13 cellular contexts compared by ENCODE assay signal in the genomic region with DNA sequence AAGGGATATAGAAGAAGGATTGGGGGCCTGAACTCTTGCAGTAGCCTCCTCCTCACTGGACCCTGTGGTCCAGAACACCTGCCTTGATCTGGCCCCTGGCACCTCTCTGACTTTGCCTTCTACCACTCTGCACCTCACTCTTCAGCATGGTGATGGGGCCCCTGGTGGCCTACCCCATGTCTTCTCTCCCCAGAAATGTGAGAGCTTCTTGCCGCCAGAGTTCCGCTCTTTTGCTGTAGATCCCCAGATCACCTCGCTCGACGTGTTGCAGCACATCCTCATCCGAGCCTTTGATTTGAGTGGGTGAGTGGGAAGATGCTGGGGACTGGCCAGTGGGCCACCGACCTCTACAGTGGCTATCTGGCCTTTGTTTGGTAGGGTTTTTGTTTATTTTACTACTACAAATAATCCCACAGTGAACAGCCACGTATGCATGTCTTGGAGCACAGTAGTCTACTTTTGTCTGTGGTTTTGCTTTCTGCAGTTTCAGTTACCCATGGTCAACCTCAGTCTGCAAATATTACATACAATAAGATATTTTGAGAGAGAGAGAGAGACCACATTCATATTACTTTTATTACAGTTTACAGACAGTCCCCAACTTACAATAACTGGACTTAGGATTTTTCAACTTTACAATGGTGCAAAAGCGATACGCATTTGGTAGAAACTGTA. TPM values are rescaled to one million over a fixed set of nuclear protein-coding genes. Genes with fewer than 3 reads are reported as not detected.
DNase-seq lines count a peak whose midpoint lies in the region; ATAC-seq and TF ChIP-seq lines count a peak whose summit lies in the region.
"Had no signal": no experiment of that assay in that cellular context is flagged by ENCODE, and none has a peak within 500 bp of the region (broad histone marks: within the 10 kb centered on the region; RNA-seq: fewer than 3 reads in every experiment).

No MANE protein-coding gene starts in this region.

- H3K9me3 ChIP-seq in Loucy (ENCODE audit: insufficient read depth, low read depth, low read length) (no peaks in the 10 kb centered on the region), sigmoid colon (no peaks in the 10 kb centered on the region)
- H3K9me3 ChIP-seq: tibial artery had no signal

- H3K4me3 Mint-ChIP-seq in activated CD8-positive, alpha-beta memory T cell treated with anti-CD3 and anti-CD28 coated beads, Interleukin-2, amount 10 ng/mL, durations not matched to agents 7 days and 5 days: peak overlapping the region; percentile 83
- H3K4me3 Mint-ChIP-seq in activated naive CD8-positive, alpha-beta T cell treated with anti-CD3 and anti-CD28 coated beads, Interleukin-2, amount 50 U/mL, for 24 hours: peak overlapping the region; percentile 95

- peaks cover 23% of the 10 kb centered on the region for H3K4me1 Mint-ChIP-seq in activated CD8-positive, alpha-beta memory T cell treated with anti-CD3 and anti-CD28 coated beads, Interleukin-2, amount 10 ng/mL, durations not matched to agents 7 days and 5 days
- H3K4me1 Mint-ChIP-seq in activated naive CD8-positive, alpha-beta T cell treated with anti-CD3 and anti-CD28 coated beads, Interleukin-2, amount 50 U/mL, for 24 hours: peaks cover 20% of the 10 kb centered on the region

- peak overlapping the region in 1 of 4 donors; percentile 89 for H3K27ac ChIP-seq in sigmoid colon

- no peak overlapping the region for H2AFZ ChIP-seq in Loucy (ENCODE audit: low read length)

- no peak for ATAC-seq in activated CD8-positive, alpha-beta memory T cell treated with anti-CD3 and anti-CD28 coated beads, Interleukin-2, amount 10 ng/mL, durations not matched to agents 7 days and 5 days
- no peak for ATAC-seq in activated naive CD8-positive, alpha-beta T cell treated with anti-CD3 and anti-CD28 coated beads, Interleukin-2, amount 50 U/mL, for 24 hours
- ATAC-seq: right cardiac atrium had no signal

- H3F3A ChIP-seq in Loucy (ENCODE audit: low read depth): no peaks in the 10 kb centered on the region

- no peak for TF ChIP-seq EP300 in sigmoid colon (IDR thresholded peaks at IDR 0.05)

- TF ChIP-seq CTCF in Loucy (conservative IDR thresholded peaks at IDR 0.05; ENCODE audit: low read length) (no peak), sigmoid colon (IDR thresholded peaks at IDR 0.05) (no peak)

- TF ChIP-seq POLR2A in sigmoid colon (IDR thresholded peaks at IDR 0.05): no peak

- no peaks in the 10 kb centered on the region for H3K27me3 Mint-ChIP-seq in activated CD8-positive, alpha-beta memory T cell treated with anti-CD3 and anti-CD28 coated beads, Interleukin-2, amount 10 ng/mL, durations not matched to agents 7 days and 5 days
- H3K27me3 Mint-ChIP-seq in activated naive CD8-positive, alpha-beta T cell treated with anti-CD3 and anti-CD28 coated beads, Interleukin-2, amount 50 U/mL, for 24 hours: no peaks in the 10 kb centered on the region

- no peaks in the 10 kb centered on the region for H3K9me3 Mint-ChIP-seq in activated CD8-positive, alpha-beta memory T cell treated with anti-CD3 and anti-CD28 coated beads, Interleukin-2, amount 10 ng/mL, durations not matched to agents 7 days and 5 days (ENCODE audit: low read depth)
- H3K9me3 Mint-ChIP-seq in activated naive CD8-positive, alpha-beta T cell treated with anti-CD3 and anti-CD28 coated beads, Interleukin-2, amount 50 U/mL, for 24 hours: no peaks in the 10 kb centered on the region

- WGBS in sigmoid colon, 2 donors: 81% methylated on average over 10 of the region's 10 CpGs

- peaks cover 16% of the 10 kb centered on the region for H3K36me3 Mint-ChIP-seq in activated CD8-positive, alpha-beta memory T cell treated with anti-CD3 and anti-CD28 coated beads, Interleukin-2, amount 10 ng/mL, durations not matched to agents 7 days and 5 days
- peaks cover 6% of the 10 kb centered on the region for H3K36me3 Mint-ChIP-seq in activated naive CD8-positive, alpha-beta T cell treated with anti-CD3 and anti-CD28 coated beads, Interleukin-2, amount 50 U/mL, for 24 hours (ENCODE audit: low read depth)

- peak overlapping the region; percentile 95 for H3K4me2 ChIP-seq in Loucy (ENCODE audit: low read depth, low read length, poor library complexity, severe bottlenecking)

- intact Hi-C loops in sigmoid colon (cut with DNase I): no loop called here

- no peaks in the 10 kb centered on the region for H3K9me2 ChIP-seq in Loucy (replicated peaks; ENCODE audit: low read depth, low read length)

- H3K36me3 ChIP-seq in Loucy (ENCODE audit: insufficient read depth, low read length) (no peaks in the 10 kb centered on the region), sigmoid colon (peaks cover 0 to 14% (median 3%) of the 10 kb centered on the region in 4 donors)

- CTCF ChIA-PET in activated CD8-positive, alpha-beta memory T cell treated with anti-CD3 and anti-CD28 coated beads, Interleukin-2, amount 10 ng/mL, durations not matched to agents 7 days and 5 days (lab: Charles Lee): no interaction called here

- peak overlapping the region; percentile 85 for H3K4me3 ChIP-seq in Loucy (ENCODE audit: low read length, poor library complexity, severe bottlenecking)
- no peak overlapping the region for H3K4me3 ChIP-seq in sigmoid colon

- peak; percentile 51 for DNase-seq in activated CD8-positive, alpha-beta memory T cell treated with anti-CD3 and anti-CD28 coated beads, Interleukin-2, amount 10 ng/mL, durations not matched to agents 7 days and 5 days
- DNase-seq in activated CD8-positive, alpha-beta memory T cell treated with anti-CD3 and anti-CD28 coated beads, Interleukin-2, amount 50 U/mL, for 48 hours: no peak
- DNase-seq in activated naive CD8-positive, alpha-beta T cell treated with anti-CD3 and anti-CD28 coated beads, Interleukin-2, amount 50 U/mL, for 24 hours: no peak
- DNase-seq in sigmoid colon (peak; percentile 46), NK-92 (lab: John Stamatoyannopoulos, UW; ENCODE audit: unreplicated experiment) (no peak), mucosa of gallbladder (ENCODE audit: low spot score) (no peak), NCI-H69 (lab: John Stamatoyannopoulos, UW) (no peak)
- DNase-seq: DMS79, NCI-H226, right cardiac atrium, RPMI8226, tibial artery had no signal

- peak overlapping the region; percentile 98 for H3K27ac Mint-ChIP-seq in activated CD8-positive, alpha-beta memory T cell treated with anti-CD3 and anti-CD28 coated beads, Interleukin-2, amount 10 ng/mL, durations not matched to agents 7 days and 5 days
- peak overlapping the region; percentile 96 for H3K27ac Mint-ChIP-seq in activated naive CD8-positive, alpha-beta T cell treated with anti-CD3 and anti-CD28 coated beads, Interleukin-2, amount 50 U/mL, for 24 hours

- peaks cover 13% of the 10 kb centered on the region for H3K79me2 ChIP-seq in Loucy (ENCODE audit: insufficient read depth, low read length)

- H3K9ac ChIP-seq in Loucy (ENCODE audit: low read depth, low read length, poor library complexity, severe bottlenecking): peak overlapping the region; percentile 82

- H3K27me3 ChIP-seq in Loucy (ENCODE audit: insufficient read depth, low read length, poor library complexity, severe bottlenecking) (no peaks in the 10 kb centered on the region), sigmoid colon (peaks cover 0 to 3% (median 0%) of the 10 kb centered on the region in 3 donors)
- H3K27me3 ChIP-seq: tibial artery had no signal

- H3K4me1 ChIP-seq in Loucy (ENCODE audit: insufficient read depth, low read length, poor library complexity, severe bottlenecking) (peaks cover 18% of the 10 kb centered on the region), sigmoid colon (peaks cover 0 to 11% (median 3%) of the 10 kb centered on the region in 4 donors)

- H4K20me1 ChIP-seq in Loucy (ENCODE audit: insufficient read depth, low read length, poor library complexity, severe bottlenecking): no peaks in the 10 kb centered on the region

RNA-seq across cellular contexts. Expression of a gene that starts 1.8 kb away (rescaled TPM):
- 10 to 100 TPM; 23.2 to 26.3 TPM for total RNA-seq in activated CD8-positive, alpha-beta memory T cell treated with anti-CD3 and anti-CD28 coated beads, Interleukin-2, amount 10 ng/mL, durations not matched to agents 7 days and 5 days
- total RNA-seq in sigmoid colon (10 to 100 TPM; 10.4 to 14.6 (median 11.9) TPM), mucosa of gallbladder (17.8 TPM)
- polyA plus RNA-seq in sigmoid colon: 1 to 10 TPM; 5.8 to 9.6 (median 7.8) TPM

RNA-seq across cellular contexts. Expression of a gene that starts 19.7 kb away (rescaled TPM):
- 100 to 1,000 TPM; 359 to 395 TPM for total RNA-seq in activated CD8-positive, alpha-beta memory T cell treated with anti-CD3 and anti-CD28 coated beads, Interleukin-2, amount 10 ng/mL, durations not matched to agents 7 days and 5 days
- 10 to 100 TPM; 14.3 to 25.3 (median 18.6) TPM for total RNA-seq in sigmoid colon
- polyA plus RNA-seq in sigmoid colon: 100 to 1,000 TPM in 1 of 3 donors, 10 to 100 TPM in 2; 47.4 to 310 (median 65.4) TPM
- 127 TPM for total RNA-seq in mucosa of gallbladder

RNA-seq across cellular contexts. Expression of a gene that starts 32.5 kb away (rescaled TPM):
- 10 to 100 TPM; 22.4 to 25.7 TPM for total RNA-seq in activated CD8-positive, alpha-beta memory T cell treated with anti-CD3 and anti-CD28 coated beads, Interleukin-2, amount 10 ng/mL, durations not matched to agents 7 days and 5 days
- total RNA-seq in sigmoid colon: 10 to 100 TPM; 12.2 to 13.3 (median 12.9) TPM
- polyA plus RNA-seq in sigmoid colon: 1 to 10 TPM; 1.2 to 7.4 (median 3.2) TPM
- total RNA-seq in mucosa of gallbladder: 11.8 TPM

RNA-seq across cellular contexts. Expression of a gene that starts 33.0 kb away (rescaled TPM):
- 100 to 1,000 TPM; 149 to 183 TPM for total RNA-seq in activated CD8-positive, alpha-beta memory T cell treated with anti-CD3 and anti-CD28 coated beads, Interleukin-2, amount 10 ng/mL, durations not matched to agents 7 days and 5 days
- total RNA-seq in sigmoid colon: 100 to 1,000 TPM in 3 of 4 donors, 10 to 100 TPM in 1; 83.9 to 209 (median 143) TPM
- 100 to 1,000 TPM; 105 to 217 (median 185) TPM for polyA plus RNA-seq in sigmoid colon
- 46.0 TPM for total RNA-seq in mucosa of gallbladder

RNA-seq across cellular contexts. Expression of a gene that starts 56.0 kb away (rescaled TPM):
- total RNA-seq in activated CD8-positive, alpha-beta memory T cell treated with anti-CD3 and anti-CD28 coated beads, Interleukin-2, amount 10 ng/mL, durations not matched to agents 7 days and 5 days: 10 to 100 TPM; 32.6 to 42.9 TPM
- 100 to 1,000 TPM in 3 of 4 donors, 10 to 100 TPM in 1; 99.9 to 132 (median 106) TPM for total RNA-seq in sigmoid colon
- 100 to 1,000 TPM in 2 of 3 donors, 10 to 100 TPM in 1; 98.1 to 106 (median 103) TPM for polyA plus RNA-seq in sigmoid colon
- total RNA-seq in mucosa of gallbladder: 156 TPM

Comparison
In these comparisons a context has a peak if more than half of its experiments do, and no peak if none do; other contexts are left out.
1. DNase-seq: peak in activated CD8-positive, alpha-beta memory T cell treated with anti-CD3 and anti-CD28 coated beads, Interleukin-2, amount 10 ng/mL, durations not matched to agents 7 days and 5 days (single experiment) and sigmoid colon (single experiment); none in activated CD8-positive, alpha-beta memory T cell treated with anti-CD3 and anti-CD28 coated beads, Interleukin-2, amount 50 U/mL, for 48 hours (single experiment), activated naive CD8-positive, alpha-beta T cell treated with anti-CD3 and anti-CD28 coated beads, Interleukin-2, amount 50 U/mL, for 24 hours (single experiment), NK-92 (single experiment), mucosa of gallbladder (single experiment) and NCI-H69 (single experiment).